10 cellular contexts compared by ENCODE assay signal in genomic region chr17:41500131-41500911, GRCh38. TPM values are rescaled to one million over a fixed set of nuclear protein-coding genes. Genes with fewer than 3 reads are reported as not detected.
DNase-seq lines count a peak whose midpoint lies in the region; ATAC-seq and TF ChIP-seq lines count a peak whose summit lies in the region.
"Had no signal": no experiment of that assay in that cellular context is flagged by ENCODE, and none has a peak within 500 bp of the region (broad histone marks: within the 10 kb centered on the region; RNA-seq: fewer than 3 reads in every experiment).

No MANE protein-coding gene starts in this region.

- 0 out of 2 replicates have a peak overlapping the region, but pooled peaks have one; percentile 21 for H3K4me3 ChIP-seq in PC-3 (ENCODE audit: low read length)

- POLR2A ChIA-PET in PC-3 (lab: Charles Lee; ENCODE audit: unreplicated experiment) = interaction anchor here (0.5 to 0.6 kb wide), 2 partner anchors 18 to 28 kb away, joined by 3 to 9 read pairs; partner anchors contain the start of gene KRT19

- no peaks in the 10 kb centered on the region for H3K36me3 Mint-ChIP-seq in activated naive CD4-positive, alpha-beta T cell treated with anti-CD3 and anti-CD28 coated beads, Interleukin-2, amount 50 U/mL, for 72 hours

- TSS peak; percentile 28 for BruUV-seq in PC-3 (replicated peaks; lab: Mats Ljungman, UMichigan)

- H3K36me3 ChIP-seq in PC-3 (ENCODE audit: low read depth, low read length) = no peaks in the 10 kb centered on the region

- intact Hi-C loops in PC-3 (cut with micrococcal nuclease) = no loop called here

- H3K27ac Mint-ChIP-seq in activated naive CD4-positive, alpha-beta T cell treated with anti-CD3 and anti-CD28 coated beads, Interleukin-2, amount 50 U/mL, for 72 hours = peak overlapping the region in 1 of 2 donors; percentile 66

- ATAC-seq in PC-3 (peak; percentile 84), GM18861 (IDR thresholded peaks at IDR 0.05; ENCODE audit: unreplicated experiment) (no peak)
- no peak for ATAC-seq in activated naive CD4-positive, alpha-beta T cell treated with anti-CD3 and anti-CD28 coated beads, Interleukin-2, amount 50 U/mL, for 72 hours

- no peaks in the 10 kb centered on the region for H3K9me2 ChIP-seq in PC-3 (replicated peaks; ENCODE audit: low read length)

- H3K4me2 ChIP-seq in PC-3 (ENCODE audit: low read length) = peak overlapping the region; percentile 57

- no peak overlapping the region for H2AFZ ChIP-seq in PC-3 (ENCODE audit: low read length)

- peak overlapping the region; percentile 76 for H3K27ac ChIP-seq in PC-3 (ENCODE audit: low read length)

- peak overlapping the region; percentile 48 for H3K9ac ChIP-seq in PC-3 (ENCODE audit: low read length)

- H3K27me3 ChIP-seq in PC-3 (ENCODE audit: low read length) = no peaks in the 10 kb centered on the region

- CTCF ChIA-PET in PC-3 (lab: Charles Lee) = interaction anchor here (0.6 kb wide), 1 partner anchor 83 kb away, joined by 3 read pairs; no protein-coding TSS in a partner anchor

- H3K79me2 ChIP-seq in PC-3 (ENCODE audit: low read length) = no peaks in the 10 kb centered on the region

- no peak for TF ChIP-seq CTCF in PC-3 (conservative IDR thresholded peaks at IDR 0.05; ENCODE audit: low read depth, low read length)

- H3F3A ChIP-seq in PC-3 (ENCODE audit: low read length, unreplicated experiment) = no peaks in the 10 kb centered on the region

- no peaks in the 10 kb centered on the region for H4K20me1 ChIP-seq in PC-3 (ENCODE audit: low read length)

- no peaks in the 10 kb centered on the region for H3K9me3 ChIP-seq in PC-3 (ENCODE audit: low read length)

- no peaks in the 10 kb centered on the region for H3K9me3 Mint-ChIP-seq in activated naive CD4-positive, alpha-beta T cell treated with anti-CD3 and anti-CD28 coated beads, Interleukin-2, amount 50 U/mL, for 72 hours

- H3K4me1 ChIP-seq in PC-3 (ENCODE audit: insufficient read depth, low read length) = peaks cover 33% of the 10 kb centered on the region

- DNase-seq in GM03348 (ENCODE audit: low spot score) (peak; percentile 55), PC-3 (peak; percentile 82), dermis microvascular lymphatic vessel endothelial cell (ENCODE audit: low read depth in 2 of 2) (peak; percentile 58 to 72), non-pigmented ciliary epithelial cell (ENCODE audit: low read depth) (peak; percentile 27), T-helper 9 cell (no peak), SIG-M5 treated with dmso at 0.1 percent for 504 hours (lab: John Stamatoyannopoulos, UW; ENCODE audit: unreplicated experiment) (no peak)
- DNase-seq in activated naive CD4-positive, alpha-beta T cell treated with anti-CD3 and anti-CD28 coated beads, Interleukin-2, amount 50 U/mL, for 72 hours (ENCODE audit: low spot score in 2 of 2) = no peak
- DNase-seq: activated gamma-delta T cell; stimulated activated CD4-positive, alpha-beta T cell treated with anti-CD3 and anti-CD28 coated beads, Interleukin-15, amount 100 ng/mL, for 24 hours had no signal

RNA-seq across cellular contexts. Expression of gene KRT13, which starts 5.1 kb away (rescaled TPM):
- 1.4 TPM in 2 replicates for total RNA-seq in PC-3 (2014; rRNA removed)
- not detected in 2 replicates for total RNA-seq in dermis microvascular lymphatic vessel endothelial cell
- total RNA-seq in activated naive CD4-positive, alpha-beta T cell treated with anti-CD3 and anti-CD28 coated beads, Interleukin-2, amount 50 U/mL, for 72 hours = not detected

RNA-seq across cellular contexts. Expression of gene KRT36, which starts 10.6 kb away (rescaled TPM):
- total RNA-seq in PC-3 (2014; rRNA removed) = not detected in 2 replicates
- total RNA-seq in dermis microvascular lymphatic vessel endothelial cell = 0.38 TPM in 1 of 2 replicates, not detected in the other
- total RNA-seq in activated naive CD4-positive, alpha-beta T cell treated with anti-CD3 and anti-CD28 coated beads, Interleukin-2, amount 50 U/mL, for 72 hours = not detected

RNA-seq across cellular contexts. Expression of gene KRT15, which starts 18.4 kb away (rescaled TPM):
- total RNA-seq in PC-3 (2014; rRNA removed) (121 and 144 TPM in 2 replicates), dermis microvascular lymphatic vessel endothelial cell (0.13 and 1.2 TPM in 2 replicates)
- not detected for total RNA-seq in activated naive CD4-positive, alpha-beta T cell treated with anti-CD3 and anti-CD28 coated beads, Interleukin-2, amount 50 U/mL, for 72 hours

RNA-seq across cellular contexts. Expression of gene KRT35, which starts 19.4 kb away (rescaled TPM):
- total RNA-seq in PC-3 (2014; rRNA removed) = not detected in 2 replicates
- total RNA-seq in dermis microvascular lymphatic vessel endothelial cell = not detected in 2 replicates
- not detected for total RNA-seq in activated naive CD4-positive, alpha-beta T cell treated with anti-CD3 and anti-CD28 coated beads, Interleukin-2, amount 50 U/mL, for 72 hours

RNA-seq across cellular contexts. Expression of gene KRT19, which starts 27.8 kb away (rescaled TPM):
- 2,299 and 2,451 TPM in 2 replicates for total RNA-seq in PC-3 (2014; rRNA removed)
- 4.2 and 11.3 TPM in 2 replicates for total RNA-seq in dermis microvascular lymphatic vessel endothelial cell
- not detected for total RNA-seq in activated naive CD4-positive, alpha-beta T cell treated with anti-CD3 and anti-CD28 coated beads, Interleukin-2, amount 50 U/mL, for 72 hours

Comparison
In these comparisons a context has a peak if more than half of its experiments do, and no peak if none do; other contexts are left out.
1. DNase-seq: peak in GM03348 (single experiment), PC-3 (single experiment), dermis microvascular lymphatic vessel endothelial cell (2 of 2) and non-pigmented ciliary epithelial cell (single experiment); none in T-helper 9 cell (single experiment), SIG-M5 treated with dmso at 0.1 percent for 504 hours (single experiment) and activated naive CD4-positive, alpha-beta T cell treated with anti-CD3 and anti-CD28 coated beads, Interleukin-2, amount 50 U/mL, for 72 hours (0 of 2).
2. RNA of gene KRT15, which starts 18.4 kb away (total RNA-seq): 121 to 144 TPM in PC-3; 0.13 to 1.2 TPM in dermis microvascular lymphatic vessel endothelial cell and not detected in activated naive CD4-positive, alpha-beta T cell treated with anti-CD3 and anti-CD28 coated beads, Interleukin-2, amount 50 U/mL, for 72 hours; every median in the first group is over 10 times any median in the second.